ENCODE assay signal across 8 cellular contexts in the genomic region with DNA sequence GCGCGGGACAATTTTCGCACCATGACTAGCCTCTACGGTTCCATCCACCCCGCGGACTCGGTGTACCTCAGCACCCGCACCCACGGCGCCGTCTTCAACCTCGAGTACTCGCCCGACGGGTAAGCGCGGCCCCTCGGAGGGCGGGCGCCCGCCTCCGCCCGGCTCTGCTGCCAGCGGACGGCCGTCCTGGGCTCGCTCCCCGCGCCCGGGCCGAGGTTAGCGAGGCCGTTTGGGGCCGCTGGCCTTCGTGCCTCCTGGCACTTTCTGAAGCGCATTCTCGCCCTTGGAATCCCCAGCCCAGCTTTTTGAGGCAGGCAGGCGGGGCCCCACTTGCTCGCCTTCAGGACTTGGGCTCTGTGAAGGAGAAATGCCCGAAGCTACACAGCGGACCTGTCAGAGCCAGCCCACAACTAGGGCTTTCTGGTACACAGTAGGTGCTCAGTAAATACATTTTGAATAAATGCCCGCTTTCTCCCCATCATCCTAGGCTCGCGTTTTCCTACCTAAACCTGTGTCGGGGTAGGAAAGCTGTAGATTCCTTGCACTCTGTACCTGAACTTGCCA. TPM values are rescaled to one million over a fixed set of nuclear protein-coding genes. Genes with fewer than 3 reads are reported as not detected.
DNase-seq lines count a peak whose midpoint lies in the region; ATAC-seq and TF ChIP-seq lines count a peak whose summit lies in the region.

No MANE protein-coding gene starts in this region.

- H3K4me3 Mint-ChIP-seq in stimulated activated effector memory CD8-positive, alpha-beta T cell treated with anti-CD3 and anti-CD28 coated beads, Interleukin-12 subunit alpha, Interleukin-12 subunit beta, amount 100 ng/mL, for 72 hours = peak overlapping the region; percentile 82

- intact Hi-C loops in PC-9 (cut with micrococcal nuclease; ENCODE audit: unreplicated experiment) (no loop called here), breast epithelium (cut with DNase I; ENCODE audit: low total_unique reads) (no loop called here)

- H3F3A ChIP-seq in PC-9 (ENCODE audit: insufficient read depth, low read depth) = peaks cover 4% of the 10 kb centered on the region; the same call in 1 of the 2 replicates

- peaks cover 18% of the 10 kb centered on the region for H3K36me3 Mint-ChIP-seq in stimulated activated effector memory CD8-positive, alpha-beta T cell treated with anti-CD3 and anti-CD28 coated beads, Interleukin-12 subunit alpha, Interleukin-12 subunit beta, amount 100 ng/mL, for 72 hours

- no peaks in the 10 kb centered on the region for H3K9me3 Mint-ChIP-seq in stimulated activated effector memory CD8-positive, alpha-beta T cell treated with anti-CD3 and anti-CD28 coated beads, Interleukin-12 subunit alpha, Interleukin-12 subunit beta, amount 100 ng/mL, for 72 hours

- H3K79me2 ChIP-seq in PC-9 (ENCODE audit: low read depth) = peaks cover 52% of the 10 kb centered on the region

- H3K9me3 ChIP-seq in PC-9 (ENCODE audit: insufficient read depth, low read depth) = no peaks in the 10 kb centered on the region
- H3K9me3 ChIP-seq in breast epithelium = no peaks in the 10 kb centered on the region

- peaks cover 32% of the 10 kb centered on the region for H3K4me1 Mint-ChIP-seq in stimulated activated effector memory CD8-positive, alpha-beta T cell treated with anti-CD3 and anti-CD28 coated beads, Interleukin-12 subunit alpha, Interleukin-12 subunit beta, amount 100 ng/mL, for 72 hours

- DNase-seq in NCI-H82 (lab: John Stamatoyannopoulos, UW) (peak; percentile 37), NCI-H82 treated with DMSO at 0.1 percent for 48 hours (lab: John Stamatoyannopoulos, UW; ENCODE audit: unreplicated experiment) (no peak), PC-9 (no peak), breast epithelium (ENCODE audit: low spot score in 2 of 2) (no peak), left lobe of liver (ENCODE audit: low spot score) (peak; percentile 60), NCI-H446 (lab: John Stamatoyannopoulos, UW) (no peak)
- DNase-seq in stimulated activated effector memory CD8-positive, alpha-beta T cell treated with anti-CD3 and anti-CD28 coated beads, Interleukin-12 subunit alpha, Interleukin-12 subunit beta, amount 100 ng/mL, for 72 hours (ENCODE audit: low spot score in 2 of 2) = peak; percentile 40 to 73

- no TSS peak for BruUV-seq in PC-9 (replicated peaks; lab: Mats Ljungman, UMichigan)

- H3K27ac ChIP-seq in PC-9 = 0 out of 2 replicates have a peak overlapping the region, but pooled peaks have one; percentile 23
- peak overlapping the region; percentile 91 to 93 for H3K27ac ChIP-seq in breast epithelium

- POLR2A ChIA-PET in PC-9 (lab: Charles Lee; ENCODE audit: unreplicated experiment) = interaction anchor here (0.6 kb wide), 1 partner anchor 209 kb away, joined by 14 read pairs; a partner anchor contains a TSS

- H4K20me1 ChIP-seq in PC-9 (ENCODE audit: insufficient read depth) = peaks cover 23% of the 10 kb centered on the region; the same call in 1 of the 2 replicates

- ATAC-seq in HG02885 (IDR thresholded peaks at IDR 0.05; ENCODE audit: poor library complexity, unreplicated experiment) = peak; percentile 46
- peak; percentile 67 for ATAC-seq in left lobe of liver
- ATAC-seq in stimulated activated effector memory CD8-positive, alpha-beta T cell treated with anti-CD3 and anti-CD28 coated beads, Interleukin-12 subunit alpha, Interleukin-12 subunit beta, amount 100 ng/mL, for 72 hours = peak; percentile 71

- peak overlapping the region; percentile 100 for H3K4me2 ChIP-seq in PC-9

- peak overlapping the region; percentile 66 for H2AFZ ChIP-seq in PC-9

- CTCF ChIA-PET in PC-9 (lab: Charles Lee) = no interaction called here

- TF ChIP-seq CTCF in PC-9 (conservative IDR thresholded peaks at IDR 0.05) (no peak), breast epithelium (IDR thresholded peaks at IDR 0.05) (no peak)

- H3K36me3 ChIP-seq in PC-9 (ENCODE audit: low read depth) = no peaks in the 10 kb centered on the region
- no peaks in the 10 kb centered on the region for H3K36me3 ChIP-seq in breast epithelium

- H3K27ac Mint-ChIP-seq in stimulated activated effector memory CD8-positive, alpha-beta T cell treated with anti-CD3 and anti-CD28 coated beads, Interleukin-12 subunit alpha, Interleukin-12 subunit beta, amount 100 ng/mL, for 72 hours = peak overlapping the region; percentile 5

- H3K4me3 ChIP-seq in PC-9 (peak overlapping the region; percentile 73), breast epithelium (peak overlapping the region; percentile 94 to 97 (median 95))

- H3K4me1 ChIP-seq in PC-9 (replicated peaks; ENCODE audit: insufficient read depth) (peaks cover 16% of the 10 kb centered on the region), breast epithelium (peaks cover 0 to 13% of the 10 kb centered on the region in 2 donors)

- H3K27me3 ChIP-seq in PC-9 (ENCODE audit: insufficient read depth, low read depth) (no peaks in the 10 kb centered on the region), breast epithelium (no peaks in the 10 kb centered on the region)

- no peaks in the 10 kb centered on the region for H3K9me2 ChIP-seq in PC-9 (ENCODE audit: insufficient read depth)

- no peak for TF ChIP-seq POLR2A in breast epithelium (IDR thresholded peaks at IDR 0.05)

RNA-seq across cellular contexts. Expression of a gene that starts 0.8 kb away (rescaled TPM):
- total RNA-seq in PC-9 (2021) (20.5 and 22.6 TPM in 2 replicates), breast epithelium (10 to 100 TPM; 29.8 to 44.8 (median 38.7) TPM), left lobe of liver (17.3 TPM)

RNA-seq across cellular contexts. Expression of a gene that starts 16.5 kb away (rescaled TPM):
- total RNA-seq in PC-9 (2021) = 24.7 and 40.7 TPM in 2 replicates
- 10 to 100 TPM; 40.6 to 55.0 (median 49.9) TPM for total RNA-seq in breast epithelium
- 15.2 TPM for total RNA-seq in left lobe of liver

RNA-seq across cellular contexts. Expression of a gene that starts 47.8 kb away (rescaled TPM):
- total RNA-seq in PC-9 (2021) = 5.2 and 8.8 TPM in 2 replicates
- 10 to 100 TPM in 2 of 3 donors, 1 to 10 TPM in 1; 6.7 to 12.1 (median 11.1) TPM for total RNA-seq in breast epithelium
- total RNA-seq in left lobe of liver = 3.6 TPM

Comparison
In these comparisons a context has a peak if more than half of its experiments do, and no peak if none do; other contexts are left out.
1. DNase-seq: peak in NCI-H82 (single experiment), left lobe of liver (single experiment) and stimulated activated effector memory CD8-positive, alpha-beta T cell treated with anti-CD3 and anti-CD28 coated beads, Interleukin-12 subunit alpha, Interleukin-12 subunit beta, amount 100 ng/mL, for 72 hours (2 of 2); none in NCI-H82 treated with DMSO at 0.1 percent for 48 hours (single experiment), PC-9 (0 of 2), breast epithelium (0 of 2) and NCI-H446 (0 of 2).
2. Peak in every context shown above with its lines, with median percentiles within 50 percentile points of each other: ATAC-seq.